9 cellular contexts compared by ENCODE assay signal in genomic region chr10:80458638-80459037, GRCh38. TPM values are rescaled to one million over a fixed set of nuclear protein-coding genes. Genes with fewer than 3 reads are reported as not detected.
DNase-seq lines count a peak whose midpoint lies in the region; TF ChIP-seq lines count a peak whose summit lies in the region.
"Had no signal": no experiment of that assay in that cellular context is flagged by ENCODE, and none has a peak within 500 bp of the region (broad histone marks: within the 10 kb centered on the region; RNA-seq: fewer than 3 reads in every experiment).

No MANE protein-coding gene starts in this region.

- WGBS in smooth muscle cell (ENCODE audit: low lambda C conversion rate): 84% methylated on average over 6 of the region's 6 CpGs

- H3K27me3 Mint-ChIP-seq in HFFc6 (ENCODE audit: insufficient read depth) (peaks cover 2% of the 10 kb centered on the region; the same call in 1 of the 2 replicates), glutamatergic neuron (ENCODE audit: unreplicated experiment) (peaks cover 14% of the 10 kb centered on the region)
- H3K27me3 Mint-ChIP-seq in activated T-helper 2 cell treated with anti-CD3 and anti-CD28 coated beads, Interferon-gamma antibody, Interleukin-2, Interleukin-4, amounts not matched to agents 10 μg/mL and 5 μg/mL and 100 μg/mL, durations not matched to agents 14 hours and 24 hours and 36 hours (ENCODE audit: low read depth): no peaks in the 10 kb centered on the region

- TF ChIP-seq CTCF in HFFc6 (IDR thresholded peaks at IDR 0.05) (no peak), glutamatergic neuron (IDR thresholded peaks at IDR 0.05; ENCODE audit: partially characterized antibody, unreplicated experiment) (no peak), smooth muscle cell (IDR thresholded peaks at IDR 0.05; ENCODE audit: borderline replicate concordance, insufficient read depth, poor library complexity, severe bottlenecking) (no peak)

- no peaks in the 10 kb centered on the region for H3K36me3 ChIP-seq in smooth muscle cell (ENCODE audit: low read depth)

- H3K4me3 ChIP-seq in smooth muscle cell: no peak overlapping the region

- H3K9me3 ChIP-seq in smooth muscle cell (replicated peaks; ENCODE audit: low read depth): no peaks in the 10 kb centered on the region

- H3K4me3 Mint-ChIP-seq in HFFc6 (peak overlapping the region; percentile 82), glutamatergic neuron (ENCODE audit: unreplicated experiment) (peak overlapping the region; percentile 53)
- peak overlapping the region; percentile 58 for H3K4me3 Mint-ChIP-seq in activated T-helper 2 cell treated with anti-CD3 and anti-CD28 coated beads, Interferon-gamma antibody, Interleukin-2, Interleukin-4, amounts not matched to agents 10 μg/mL and 5 μg/mL and 100 μg/mL, durations not matched to agents 14 hours and 24 hours and 36 hours (ENCODE audit: low read depth)

- intact Hi-C loops in activated T-helper 2 cell treated with anti-CD3 and anti-CD28 coated beads, Interferon-gamma antibody, Interleukin-2, Interleukin-4, amounts not matched to agents 10 μg/mL and 5 μg/mL and 100 μg/mL, durations not matched to agents 14 hours and 24 hours and 36 hours (cut with micrococcal nuclease): loop anchor here (1.0 to 2.0 kb wide), 3 partner anchors 9 to 40 kb away; no protein-coding TSS in a partner anchor

- H2AFZ ChIP-seq in smooth muscle cell (ENCODE audit: low read depth): no peak overlapping the region

- H3F3A ChIP-seq in smooth muscle cell (ENCODE audit: low read depth): peaks cover 23% of the 10 kb centered on the region

- peak overlapping the region; percentile 63 for H3K27ac ChIP-seq in smooth muscle cell (ENCODE audit: low read depth)

- peaks cover 59% of the 10 kb centered on the region for H3K4me1 ChIP-seq in smooth muscle cell (ENCODE audit: low read depth)

- H3K27me3 ChIP-seq in smooth muscle cell (ENCODE audit: low read depth): no peaks in the 10 kb centered on the region

- H3K79me2 ChIP-seq in smooth muscle cell (ENCODE audit: low read depth): peaks cover 87% of the 10 kb centered on the region

- H3K9ac ChIP-seq in smooth muscle cell (ENCODE audit: low read depth): no peak overlapping the region

- H3K4me2 ChIP-seq in smooth muscle cell: peak overlapping the region; percentile 58

- H3K4me1 Mint-ChIP-seq in HFFc6 (ENCODE audit: low read depth): peaks cover 78% of the 10 kb centered on the region
- H3K4me1 Mint-ChIP-seq in activated T-helper 2 cell treated with anti-CD3 and anti-CD28 coated beads, Interferon-gamma antibody, Interleukin-2, Interleukin-4, amounts not matched to agents 10 μg/mL and 5 μg/mL and 100 μg/mL, durations not matched to agents 14 hours and 24 hours and 36 hours (ENCODE audit: low read depth): peaks cover 72% of the 10 kb centered on the region
- peaks cover 60% of the 10 kb centered on the region for H3K4me1 Mint-ChIP-seq in glutamatergic neuron (ENCODE audit: low read depth, unreplicated experiment)

- H3K9me3 Mint-ChIP-seq in HFFc6 (no peaks in the 10 kb centered on the region), glutamatergic neuron (ENCODE audit: unreplicated experiment) (peaks cover 15% of the 10 kb centered on the region)
- no peaks in the 10 kb centered on the region for H3K9me3 Mint-ChIP-seq in activated T-helper 2 cell treated with anti-CD3 and anti-CD28 coated beads, Interferon-gamma antibody, Interleukin-2, Interleukin-4, amounts not matched to agents 10 μg/mL and 5 μg/mL and 100 μg/mL, durations not matched to agents 14 hours and 24 hours and 36 hours

- H3K36me3 Mint-ChIP-seq in HFFc6 (ENCODE audit: low read depth): peaks cover 13% of the 10 kb centered on the region
- peaks cover 32% of the 10 kb centered on the region for H3K36me3 Mint-ChIP-seq in activated T-helper 2 cell treated with anti-CD3 and anti-CD28 coated beads, Interferon-gamma antibody, Interleukin-2, Interleukin-4, amounts not matched to agents 10 μg/mL and 5 μg/mL and 100 μg/mL, durations not matched to agents 14 hours and 24 hours and 36 hours (ENCODE audit: low read depth)
- H3K36me3 Mint-ChIP-seq in glutamatergic neuron (ENCODE audit: unreplicated experiment): no peaks in the 10 kb centered on the region

- H4K20me1 ChIP-seq in smooth muscle cell (ENCODE audit: low read depth): peaks cover 89% of the 10 kb centered on the region

- DNase-seq in HFFc6 (no peak), glutamatergic neuron (no peak), smooth muscle cell (lab: John Stamatoyannopoulos, UW; ENCODE audit: unreplicated experiment) (no peak), anterior cingulate cortex (lab: John Stamatoyannopoulos, UW) (no peak), amygdala (lab: John Stamatoyannopoulos, UW) (no peak), cerebellar nuclear complex (lab: John Stamatoyannopoulos, UW) (no peak)
- DNase-seq in activated T-helper 2 cell treated with anti-CD3 and anti-CD28 coated beads, Interferon-gamma antibody, Interleukin-2, Interleukin-4, amounts not matched to agents 10 μg/mL and 5 μg/mL and 100 μg/mL, durations not matched to agents 14 hours and 24 hours and 36 hours (ENCODE audit: low spot score): no peak
- DNase-seq in activated CD8-positive, alpha-beta memory T cell treated with anti-CD3 and anti-CD28 coated beads, Interleukin-2, amount 50 U/mL, for 48 hours: no peak
- DNase-seq: hippocampal formation had no signal

- peak overlapping the region; percentile 90 for H3K27ac Mint-ChIP-seq in HFFc6
- peak overlapping the region; percentile 80 for H3K27ac Mint-ChIP-seq in activated T-helper 2 cell treated with anti-CD3 and anti-CD28 coated beads, Interferon-gamma antibody, Interleukin-2, Interleukin-4, amounts not matched to agents 10 μg/mL and 5 μg/mL and 100 μg/mL, durations not matched to agents 14 hours and 24 hours and 36 hours
- peak overlapping the region; percentile 53 for H3K27ac Mint-ChIP-seq in glutamatergic neuron (ENCODE audit: unreplicated experiment)

RNA-seq across cellular contexts. Expression of gene TSPAN14, which starts 4.5 kb away (rescaled TPM):
- 10 to 100 TPM; 72.9 to 96.2 (median 84.5) TPM for total RNA-seq in HFFc6 (2021; fragmentation: NEBNext Ultra II Directional; extraction: Animal tissue kit (Norgen Biotek cat#: 25700))
- 45.4 and 51.1 TPM in 2 replicates for total RNA-seq in activated T-helper 2 cell treated with anti-CD3 and anti-CD28 coated beads, Interferon-gamma antibody, Interleukin-2, Interleukin-4, amounts not matched to agents 10 μg/mL and 5 μg/mL and 100 μg/mL, durations not matched to agents 14 hours and 24 hours and 36 hours
- total RNA-seq in glutamatergic neuron (ENCODE audit: unreplicated experiment) (141 TPM), smooth muscle cell (39.8 and 42.7 TPM in 2 replicates)
- polyA plus RNA-seq in smooth muscle cell: 46.3 and 82.5 TPM in 2 replicates

RNA-seq across cellular contexts. Expression of gene PRXL2A, which starts 50.3 kb away (rescaled TPM):
- total RNA-seq in HFFc6 (2021; fragmentation: NEBNext Ultra II Directional; extraction: Animal tissue kit (Norgen Biotek cat#: 25700)): under 1 TPM in 3 of 6 experiments, not detected in 3; 0.15 to 0.52 (median 0.28) TPM
- total RNA-seq in activated T-helper 2 cell treated with anti-CD3 and anti-CD28 coated beads, Interferon-gamma antibody, Interleukin-2, Interleukin-4, amounts not matched to agents 10 μg/mL and 5 μg/mL and 100 μg/mL, durations not matched to agents 14 hours and 24 hours and 36 hours: 18.4 and 19.6 TPM in 2 replicates
- 164 TPM for total RNA-seq in glutamatergic neuron (ENCODE audit: unreplicated experiment)
- 28.8 and 43.6 TPM in 2 replicates for total RNA-seq in smooth muscle cell
- polyA plus RNA-seq in smooth muscle cell: 80.0 and 82.0 TPM in 2 replicates

Comparison
In these comparisons a context has a peak if more than half of its experiments do, and no peak if none do; other contexts are left out.
1. RNA of gene PRXL2A, which starts 50.3 kb away (total RNA-seq): 164 TPM in glutamatergic neuron (single experiment), 28.8 to 43.6 TPM in smooth muscle cell and 18.4 to 19.6 TPM in activated T-helper 2 cell treated with anti-CD3 and anti-CD28 coated beads, Interferon-gamma antibody, Interleukin-2, Interleukin-4, amounts not matched to agents 10 μg/mL and 5 μg/mL and 100 μg/mL, durations not matched to agents 14 hours and 24 hours and 36 hours; 0.15 to 0.52 TPM in HFFc6; every median in the first group is over 10 times any median in the second.
2. Peak in every context shown above with its lines, with median percentiles within 50 percentile points of each other: H3K27ac Mint-ChIP-seq and H3K4me3 Mint-ChIP-seq.